ENCODE assay signal across 1 cellular context in genomic region chr19:19944583-19944880, GRCh38.
TF ChIP-seq lines count a peak whose summit lies in the region.

No MANE protein-coding gene starts in this region.

TF ChIP-seq in K562, 482 proteins besides CTCF, POLR2A, EP300 and RAD21:
- TF ChIP-seq RBM14 (IDR thresholded peaks at IDR 0.05; ENCODE audit: borderline replicate concordance, insufficient read depth, low read depth, low read length), result no peak
- TF ChIP-seq PBX2 (CRISPR knock-in tag; IDR thresholded peaks at IDR 0.05; ENCODE audit: low read depth), result no peak
- no peak for TF ChIP-seq PBX2 (tag; conservative IDR thresholded peaks at IDR 0.05; ENCODE audit: low read depth)
- no peak for TF ChIP-seq DEAF1 (CRISPR knock-in tag; IDR thresholded peaks at IDR 0.05)
- no peak for TF ChIP-seq KLF1 (tag; IDR thresholded peaks at IDR 0.05)
- no peak for TF ChIP-seq ELF2 (CRISPR knock-in tag; IDR thresholded peaks at IDR 0.05)
TF ChIP-seq in K562: peak in this region for 0.
